ENCODE assay signal across 35 cellular contexts in the genomic region with DNA sequence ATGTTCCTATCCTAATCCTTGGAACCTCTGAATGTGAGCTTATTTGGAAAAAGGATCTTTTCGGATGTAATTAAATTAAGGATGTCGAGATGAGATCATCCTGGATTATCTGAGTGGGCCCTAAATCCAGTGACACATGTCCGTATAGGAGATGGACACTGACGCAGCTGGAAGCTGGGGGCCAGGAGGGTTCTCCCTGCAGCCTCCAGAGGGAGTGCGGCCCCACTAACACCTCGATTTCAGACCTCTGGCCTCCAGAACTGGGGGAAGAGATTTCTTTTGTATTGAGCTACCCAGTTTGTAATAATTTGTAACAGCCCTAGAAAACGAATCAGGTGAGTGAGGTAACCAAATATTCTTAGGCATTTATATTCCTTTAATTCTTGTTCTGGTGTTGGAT. TPM values are rescaled to one million over a fixed set of nuclear protein-coding genes. Genes with fewer than 3 reads are reported as not detected.
A peak's percentile ranks its signal among the peaks of the same experiment; 100 is the strongest.
DNase-seq lines count a peak whose midpoint lies in the region; ATAC-seq, FAIRE-seq and TF ChIP-seq lines count a peak whose summit lies in the region.
"Had no signal": no experiment of that assay in that cellular context is flagged by ENCODE, and none has a peak within 500 bp of the region (broad histone marks: within the 10 kb centered on the region; RNA-seq: fewer than 3 reads in every experiment).

No MANE protein-coding gene starts in this region.

- no peak overlapping the region for H2BK120ac ChIP-seq in H1 (replicated peaks; ENCODE audit: low read depth, low read length)

- POLR2A ChIA-PET in HepG2 (lab: Yijun Ruan, JAX) (no interaction called here), H1 (lab: Charles Lee; ENCODE audit: partially characterized antibody) (no interaction called here)

- H2AFZ ChIP-seq in HepG2 (ENCODE audit: low read length): no peak overlapping the region
- no peak overlapping the region for H2AFZ ChIP-seq in H1 (ENCODE audit: low read length)

- H3K4me1 ChIP-seq in HepG2 (ENCODE audit: insufficient read depth, low read length): no peaks in the 10 kb centered on the region; the same call in 1 of the 2 replicates
- H3K4me1 ChIP-seq in right lobe of liver: no peaks in the 10 kb centered on the region
- peaks cover 0 to 2% (median 0%) of the 10 kb centered on the region in 4 experiments; a peak in 2 of 7 replicates for H3K4me1 ChIP-seq in H1 (replicated peaks in 1 of 4; ENCODE audit: control insufficient read depth in 3 of 4, insufficient read depth in 4 of 4, low read length in 3 of 4)
- no peaks in the 10 kb centered on the region for H3K4me1 ChIP-seq in upper lobe of right lung
- H3K4me1 ChIP-seq: ascending aorta, Peyer's patch, sigmoid colon, tibial artery had no signal

- H3K18ac ChIP-seq in H1 (ENCODE audit: extremely low read depth, low read length): no peak overlapping the region

- H4K20me1 ChIP-seq in HepG2 (ENCODE audit: insufficient read depth, low read length): no peaks in the 10 kb centered on the region
- peaks cover 0 to 4% of the 10 kb centered on the region in 2 experiments for H4K20me1 ChIP-seq in H1 (replicated peaks in 1 of 2; ENCODE audit: control insufficient read depth in 1 of 2, insufficient read depth in 2 of 2, low read length in 2 of 2)
- H4K20me1 ChIP-seq: BLaER1 had no signal

- in situ Hi-C loops in HepG2 (cut with HindIII; ENCODE audit: extremely low pct_ligation_motif_present, low pct_unique_long_range_greater_than_20kb): no loop called here

- H3K4me3 ChIP-seq in HepG2 (replicated peaks in 1 of 3; ENCODE audit: insufficient read depth in 1 of 3, low read depth in 2 of 3, low read length in 3 of 3) (no peak overlapping the region), right lobe of liver (no peak overlapping the region), H1 (ENCODE audit: extremely low read depth in 1 of 4, insufficient read depth in 2 of 4, low read depth in 3 of 4, low read length in 4 of 4) (no peak overlapping the region), upper lobe of right lung (no peak overlapping the region)
- H3K4me3 ChIP-seq: ascending aorta, BLaER1, MG63, Peyer's patch, sigmoid colon, tibial artery had no signal

- DNase-seq in HepG2 (ENCODE audit: low spot score) (no peak), right lobe of liver (no peak), NCI-H82 (lab: John Stamatoyannopoulos, UW) (peak; percentile 91), H1 (ENCODE audit: low read depth in 1 of 2, low spot score in 2 of 2) (no peak), upper lobe of right lung (no peak), iPS-NIHi7 (ENCODE audit: extremely low spot score) (no peak), H54 (ENCODE audit: insufficient read length, low spot score) (no peak)
- DNase-seq: activated B cell treated with CpG ODN at 0.5 μM for 24 hours; activated CD4-positive, alpha-beta T cell treated with anti-CD3 and anti-CD28 coated beads, Interleukin-2, amount 50 U/mL, for 1 hour; activated T-cell treated with anti-CD3 and anti-CD28 coated beads, Interleukin-2, amount 50 U/mL, for 4 hours; central memory CD4-positive, alpha-beta T cell; foreskin fibroblast; head of caudate nucleus; HFFc6; KBM-7; kidney; MG63; midbrain; naive B cell; NCI-H1930; NCI-H226; NCI-H526 treated with DMSO at 0.1 percent for 48 hours; Peyer's patch; sigmoid colon; stimulated activated CD4-positive, alpha-beta T cell treated with anti-CD3 and anti-CD28 coated beads, Interleukin-15, amount 100 ng/mL, for 24 hours; stimulated activated CD4-positive, alpha-beta T cell treated with anti-CD3 and anti-CD28 coated beads, Interleukin-4, amount 100 ng/mL, for 4 hours; tibial artery had no signal

- no peak overlapping the region for H2BK12ac ChIP-seq in H1 (ENCODE audit: low read depth, low read length)

- TF ChIP-seq EP300 in HepG2 (IDR thresholded peaks at IDR 0.05; ENCODE audit: low read depth in 2 of 2, low read length in 2 of 2) (no peak), HepG2 (CRISPR knock-in tag; IDR thresholded peaks at IDR 0.05; ENCODE audit: borderline replicate concordance) (no peak), H1 (IDR thresholded peaks at IDR 0.05; ENCODE audit: borderline replicate concordance in 1 of 2, low read depth in 2 of 2, low read length in 2 of 2) (no peak)

- H3K36me3 ChIP-seq in HepG2 (replicated peaks in 1 of 2; ENCODE audit: control insufficient read depth in 1 of 2, insufficient read depth in 2 of 2, low read length in 2 of 2): no peaks in the 10 kb centered on the region
- H3K36me3 ChIP-seq in right lobe of liver: no peaks in the 10 kb centered on the region
- H3K36me3 ChIP-seq in H1 (ENCODE audit: control insufficient read depth in 2 of 4, insufficient read depth in 4 of 4, low read length in 3 of 4): no peaks in the 10 kb centered on the region
- no peaks in the 10 kb centered on the region for H3K36me3 ChIP-seq in upper lobe of right lung
- H3K36me3 ChIP-seq: ascending aorta, BLaER1, MG63, Peyer's patch, sigmoid colon, tibial artery had no signal

- BruUV-seq in HepG2 (replicated peaks; lab: Mats Ljungman, UMichigan): no TSS peak

- 21% methylated on average over 7 of the region's 7 CpGs for WGBS in HepG2 (ENCODE audit: low lambda C conversion rate)
- 55% methylated on average over 6 of the region's 7 CpGs for WGBS in right lobe of liver (ENCODE audit: insufficient coverage, low coverage, low lambda C conversion rate, missing lambda C conversion rate)
- 80% methylated on average over 7 of the region's 7 CpGs; no CpG with 5 or more reads in 1 of the 2 experiments for WGBS in H1 (ENCODE audit: extremely low coverage in 1 of 2, insufficient coverage in 1 of 2, insufficient read length in 1 of 2, insufficient replicate concordance in 2 of 2, low coverage in 1 of 2, low lambda C conversion rate in 2 of 2, missing lambda C conversion rate in 1 of 2), 2 experiments

- no peak overlapping the region for H2AK5ac ChIP-seq in H1 (ENCODE audit: low read depth, low read length)

- no peaks in the 10 kb centered on the region for H3K79me2 ChIP-seq in HepG2 (ENCODE audit: insufficient read depth, low read length)
- no peaks in the 10 kb centered on the region for H3K79me2 ChIP-seq in H1 (ENCODE audit: control insufficient read depth in 1 of 2, insufficient read depth in 2 of 2, low read length in 2 of 2)

- H2BK20ac ChIP-seq in H1 (ENCODE audit: low read length): no peak overlapping the region

- CTCF ChIA-PET in HepG2 (lab: Yijun Ruan, JAX; ENCODE audit: low intra/inter-chr PET ratio, low total read pairs) (no interaction called here), H1 (lab: Charles Lee; ENCODE audit: partially characterized antibody) (interaction anchor here (1.0 to 12.7 kb wide), 13 partner anchors 9 to 121 kb away, joined by 3 to 135 read pairs (median 6); no protein-coding TSS in a partner anchor)

- no peaks in the 10 kb centered on the region; the same call in 1 of the 2 replicates for H3K79me1 ChIP-seq in H1 (ENCODE audit: low read depth, low read length)

- no peak overlapping the region for H4K5ac ChIP-seq in H1 (ENCODE audit: insufficient read length, low read depth, low read length)

- ATAC-seq in HepG2: peak; percentile 36; the same call in 1 of the 3 replicates
- no peak for ATAC-seq in right lobe of liver
- no peak for ATAC-seq in upper lobe of right lung
- ATAC-seq in HG03135 (IDR thresholded peaks at IDR 0.05; ENCODE audit: unreplicated experiment): no peak
- ATAC-seq: activated T-cell treated with anti-CD3 and anti-CD28 coated beads, Interleukin-2, amount 50 U/mL, for 4 hours; esophagus mucosa had no signal

- H3K4me2 ChIP-seq in HepG2 (ENCODE audit: low read depth, low read length) (no peak overlapping the region), H1 (ENCODE audit: insufficient read depth in 1 of 2, low read depth in 2 of 2, low read length in 2 of 2) (no peak overlapping the region)
- H3K4me2 ChIP-seq: BLaER1 had no signal

- H3K14ac ChIP-seq in H1 (ENCODE audit: insufficient read length): no peak overlapping the region

- H3K23ac ChIP-seq in H1 (ENCODE audit: insufficient read length): no peak overlapping the region

- FAIRE-seq in HepG2 (lab: Jason Lieb, UNC) (no peak), H1 (lab: Jason Lieb, UNC) (no peak), H54 (lab: Jason Lieb, UNC) (no peak)
- FAIRE-seq: G401.6, HTR-8/SVneo, kidney had no signal

- H3K9ac ChIP-seq in HepG2 (ENCODE audit: insufficient read depth, low read depth, low read length) (no peak overlapping the region), H1 (replicated peaks in 1 of 4; ENCODE audit: extremely low read depth in 1 of 4, low read depth in 3 of 4, low read length in 3 of 4) (no peak overlapping the region)
- H3K9ac ChIP-seq: BLaER1 had no signal

- H2BK5ac ChIP-seq in H1 (ENCODE audit: low read depth, low read length): no peak overlapping the region

- H2BK15ac ChIP-seq in H1 (ENCODE audit: low read length): no peak overlapping the region

- TF ChIP-seq RAD21 in HepG2 (CRISPR knock-in tag; IDR thresholded peaks at IDR 0.05): peak; percentile 15; the same call in 1 of the 2 replicates
- TF ChIP-seq RAD21 in H1 (IDR thresholded peaks at IDR 0.05 in 1 of 2, conservative IDR thresholded peaks at IDR 0.05 in 1 of 2; ENCODE audit: low read depth in 2 of 2, low read length in 2 of 2): peak; percentile 21 to 45; a peak in 2 of 4 replicates

- H3K27me3 ChIP-seq in HepG2 (ENCODE audit: control insufficient read depth in 1 of 2, insufficient read depth in 2 of 2, low read length in 2 of 2) (peaks cover 15 to 86% of the 10 kb centered on the region in 2 experiments), right lobe of liver (no peaks in the 10 kb centered on the region), H1 (replicated peaks in 1 of 4; ENCODE audit: control insufficient read depth in 3 of 4, extremely low read depth in 1 of 4, insufficient read depth in 3 of 4, low read length in 3 of 4) (peaks cover 0 to 13% (median 11%) of the 10 kb centered on the region in 4 experiments; a peak in 3 of 7 replicates), upper lobe of right lung (no peaks in the 10 kb centered on the region)
- H3K27me3 ChIP-seq: ascending aorta, BLaER1, Peyer's patch had no signal

- no peak overlapping the region for H4K8ac ChIP-seq in H1 (ENCODE audit: extremely low read depth, insufficient read depth, low read length)

- H3K23me2 ChIP-seq in H1 (ENCODE audit: low read depth, low read length): no peaks in the 10 kb centered on the region; the same call in 1 of the 2 replicates

- no peak overlapping the region for H3K27ac ChIP-seq in HepG2 (ENCODE audit: extremely low read length, insufficient read depth, low read length)
- H3K27ac ChIP-seq in right lobe of liver: no peak overlapping the region
- H3K27ac ChIP-seq in H1 (ENCODE audit: low read depth, low read length): no peak overlapping the region
- no peak overlapping the region for H3K27ac ChIP-seq in upper lobe of right lung
- H3K27ac ChIP-seq: ascending aorta, BLaER1, Peyer's patch, sigmoid colon, tibial artery had no signal

- H3K9me3 ChIP-seq in HepG2 (ENCODE audit: low read length): no peaks in the 10 kb centered on the region
- no peaks in the 10 kb centered on the region for H3K9me3 ChIP-seq in right lobe of liver
- no peaks in the 10 kb centered on the region for H3K9me3 ChIP-seq in H1 (ENCODE audit: insufficient read depth in 2 of 2, low read depth in 1 of 2, low read length in 1 of 2)
- H3K9me3 ChIP-seq in upper lobe of right lung: no peaks in the 10 kb centered on the region
- H3K9me3 ChIP-seq: ascending aorta, BLaER1, MG63, Peyer's patch, sigmoid colon, tibial artery had no signal

- no peak overlapping the region for H3K4ac ChIP-seq in H1 (replicated peaks; ENCODE audit: insufficient read length, low read depth, low read length)

- TF ChIP-seq POLR2A in HepG2 (IDR thresholded peaks at IDR 0.05; ENCODE audit: insufficient read depth in 1 of 2, low read depth in 2 of 2, low read length in 2 of 2) (no peak), right lobe of liver (IDR thresholded peaks at IDR 0.05) (no peak), H1 (IDR thresholded peaks at IDR 0.05; ENCODE audit: control extremely low read depth in 1 of 2, low read depth in 2 of 2, low read length in 2 of 2) (no peak), H54 (IDR thresholded peaks at IDR 0.05; ENCODE audit: low read depth, low read length) (no peak)

- peak; percentile 31 for TF ChIP-seq CTCF in HepG2 (CRISPR knock-in tag; IDR thresholded peaks at IDR 0.05)
- TF ChIP-seq CTCF in right lobe of liver (IDR thresholded peaks at IDR 0.05): no peak
- TF ChIP-seq CTCF in H1 (IDR thresholded peaks at IDR 0.05; ENCODE audit: control extremely low read depth in 1 of 3, insufficient read depth in 1 of 3, low read depth in 1 of 3, low read length in 3 of 3): peak in 2 of 3 experiments; percentile 29 to 35; a peak in 1 of 4 replicates
- TF ChIP-seq CTCF in upper lobe of right lung (IDR thresholded peaks at IDR 0.05): peak; percentile 24

- intact Hi-C loops in HepG2 (cut with micrococcal nuclease; ENCODE audit: unreplicated experiment) (no loop called here), right lobe of liver (cut with DNase I) (no loop called here), upper lobe of right lung (cut with DNase I) (no loop called here)

- no peak overlapping the region for H4K91ac ChIP-seq in H1 (replicated peaks; ENCODE audit: insufficient read length, low read length)

- no peak overlapping the region for H3K56ac ChIP-seq in H1 (replicated peaks; ENCODE audit: insufficient read length, low read depth, low read length)

RNA-seq across cellular contexts. Expression of gene DNAJB8, which starts 2.5 kb away (rescaled TPM):
- not detected in 2 replicates for total RNA-seq in HepG2 (2016; rRNA removed; fragmentation: Illumina TruSeq; extraction: Trizol)
- not detected in 2 replicates for total RNA-seq in HepG2 (2016; cell fraction: cytosol; rRNA removed; fragmentation: Illumina TruSeq; extraction: Trizol; ENCODE audit: low read depth)
- not detected in 2 replicates for total RNA-seq in HepG2 (2016; cell fraction: insoluble cytoplasmic fraction; rRNA removed; fragmentation: Illumina TruSeq; extraction: Trizol)
- not detected in 2 replicates for total RNA-seq in HepG2 (2016; cell fraction: membrane; rRNA removed; fragmentation: Illumina TruSeq; extraction: Trizol)
- not detected in 2 replicates for total RNA-seq in HepG2 (2016; cell fraction: nucleus; rRNA removed; fragmentation: Illumina TruSeq; extraction: Trizol)
- polyA plus RNA-seq in HepG2 (2011; rRNA removed): not detected in 2 replicates
- not detected in 2 replicates for polyA plus RNA-seq in HepG2 (2011; cell fraction: cytosol; rRNA removed)
- not detected in 2 replicates for polyA plus RNA-seq in HepG2 (2011; cell fraction: nucleus; rRNA removed)
- not detected in 2 replicates for polyA plus RNA-seq in HepG2 (2012)
- not detected in 2 replicates for polyA plus RNA-seq in HepG2 (2016; cell fraction: cytosol; fragmentation: Illumina TruSeq; extraction: Trizol; ENCODE audit: low read depth)
- not detected in 2 replicates for polyA plus RNA-seq in HepG2 (2016; cell fraction: insoluble cytoplasmic fraction; fragmentation: Illumina TruSeq; extraction: Trizol; ENCODE audit: low read depth)
- polyA plus RNA-seq in HepG2 (2016; cell fraction: membrane; fragmentation: Illumina TruSeq; extraction: Trizol; ENCODE audit: low read depth): not detected in 2 replicates
- not detected in 2 replicates for polyA plus RNA-seq in HepG2 (2016; cell fraction: nucleus; fragmentation: Illumina TruSeq; extraction: Trizol; ENCODE audit: insufficient read depth, low read depth)
- polyA minus RNA-seq in HepG2 (2011; rRNA and poly(A)+ RNA removed; ENCODE audit: low replicate concordance): not detected in 2 replicates
- polyA minus RNA-seq in HepG2 (2011; cell fraction: cytosol; rRNA and poly(A)+ RNA removed): not detected in 2 replicates
- polyA minus RNA-seq in HepG2 (2011; cell fraction: nucleus; rRNA and poly(A)+ RNA removed): not detected in 2 replicates
- not detected for total RNA-seq in right lobe of liver
- not detected in 2 replicates for total RNA-seq in H1 (2021; fragmentation: NEBNext Ultra II Directional; extraction: Animal tissue kit (Norgen Biotek cat#: 25700))
- not detected in 2 replicates for polyA plus RNA-seq in H1 (2011; rRNA removed)
- polyA plus RNA-seq in H1 (2011; cell fraction: cytosol; rRNA removed): not detected
- not detected for polyA plus RNA-seq in H1 (2011; cell fraction: nucleus; rRNA removed)
- polyA plus RNA-seq in H1 (2012, experiment 1 of 2): not detected in 4 replicates
- not detected for polyA plus RNA-seq in H1 (2012, experiment 2 of 2)
- not detected for polyA plus RNA-seq in H1 (2013, experiment 1 of 2)
- not detected for polyA plus RNA-seq in H1 (2013, experiment 2 of 2)
- polyA minus RNA-seq in H1 (2011; rRNA and poly(A)+ RNA removed): not detected in 2 replicates
- not detected for polyA minus RNA-seq in H1 (2011; cell fraction: cytosol; rRNA and poly(A)+ RNA removed)
- polyA minus RNA-seq in H1 (2011; cell fraction: nucleus; rRNA and poly(A)+ RNA removed): not detected
- total RNA-seq in upper lobe of right lung: not detected
- total RNA-seq: A673; activated B cell treated with CpG ODN at 0.5 μM for 24 hours; activated T-cell treated with anti-CD3 and anti-CD28 coated beads, Interleukin-2, amount 50 U/mL, for 4 hours; ascending aorta; esophagus mucosa; HFFc6; kidney; lower leg skin; Peyer's patch; sigmoid colon had no signal
- polyA plus RNA-seq: sigmoid colon had no signal

RNA-seq across cellular contexts. Expression of gene GATA2, which starts 28.8 kb away (rescaled TPM):
- 4.7 and 6.2 TPM in 2 replicates for total RNA-seq in HepG2 (2016; rRNA removed; fragmentation: Illumina TruSeq; extraction: Trizol)
- 1.6 and 1.7 TPM in 2 replicates for total RNA-seq in HepG2 (2016; cell fraction: cytosol; rRNA removed; fragmentation: Illumina TruSeq; extraction: Trizol; ENCODE audit: low read depth)
- 3.4 and 6.3 TPM in 2 replicates for total RNA-seq in HepG2 (2016; cell fraction: insoluble cytoplasmic fraction; rRNA removed; fragmentation: Illumina TruSeq; extraction: Trizol)
- 4.7 and 5.3 TPM in 2 replicates for total RNA-seq in HepG2 (2016; cell fraction: membrane; rRNA removed; fragmentation: Illumina TruSeq; extraction: Trizol)
- 5.3 and 7.2 TPM in 2 replicates for total RNA-seq in HepG2 (2016; cell fraction: nucleus; rRNA removed; fragmentation: Illumina TruSeq; extraction: Trizol)
- polyA plus RNA-seq in HepG2 (2011; rRNA removed): 3.4 and 3.5 TPM in 2 replicates
- polyA plus RNA-seq in HepG2 (2011; cell fraction: cytosol; rRNA removed): 2.0 and 3.5 TPM in 2 replicates
- 9.7 and 17.3 TPM in 2 replicates for polyA plus RNA-seq in HepG2 (2011; cell fraction: nucleus; rRNA removed)
- 2.2 and 2.3 TPM in 2 replicates for polyA plus RNA-seq in HepG2 (2012)
- 1.4 and 2.2 TPM in 2 replicates for polyA plus RNA-seq in HepG2 (2016; cell fraction: cytosol; fragmentation: Illumina TruSeq; extraction: Trizol; ENCODE audit: low read depth)
- 9.5 and 11.1 TPM in 2 replicates for polyA plus RNA-seq in HepG2 (2016; cell fraction: insoluble cytoplasmic fraction; fragmentation: Illumina TruSeq; extraction: Trizol; ENCODE audit: low read depth)
- polyA plus RNA-seq in HepG2 (2016; cell fraction: membrane; fragmentation: Illumina TruSeq; extraction: Trizol; ENCODE audit: low read depth): 4.3 and 4.5 TPM in 2 replicates
- polyA plus RNA-seq in HepG2 (2016; cell fraction: nucleus; fragmentation: Illumina TruSeq; extraction: Trizol; ENCODE audit: insufficient read depth, low read depth): 16.4 and 19.9 TPM in 2 replicates
- polyA minus RNA-seq in HepG2 (2011; rRNA and poly(A)+ RNA removed; ENCODE audit: low replicate concordance): 4.7 and 24.9 TPM in 2 replicates
- 3.4 and 3.9 TPM in 2 replicates for polyA minus RNA-seq in HepG2 (2011; cell fraction: cytosol; rRNA and poly(A)+ RNA removed)
- polyA minus RNA-seq in HepG2 (2011; cell fraction: nucleus; rRNA and poly(A)+ RNA removed): 1.2 and 5.0 TPM in 2 replicates
- total RNA-seq in right lobe of liver: 1 to 10 TPM in 2 of 6 experiments, under 1 TPM in 4; 0.60 to 1.3 (median 0.76) TPM
- 0.30 and 0.40 TPM in 2 replicates for total RNA-seq in H1 (2021; fragmentation: NEBNext Ultra II Directional; extraction: Animal tissue kit (Norgen Biotek cat#: 25700))
- polyA plus RNA-seq in H1 (2011; rRNA removed): 0.03 and 0.22 TPM in 2 replicates
- polyA plus RNA-seq in H1 (2011; cell fraction: cytosol; rRNA removed): 0.17 TPM
- polyA plus RNA-seq in H1 (2011; cell fraction: nucleus; rRNA removed): 0.23 TPM
- polyA plus RNA-seq in H1 (2012, experiment 1 of 2): 0.12 to 0.23 TPM in 2 of 4 replicates, not detected in the others
- polyA plus RNA-seq in H1 (2012, experiment 2 of 2): 0.17 TPM
- 0.08 TPM for polyA plus RNA-seq in H1 (2013, experiment 1 of 2)
- polyA plus RNA-seq in H1 (2013, experiment 2 of 2): 0.17 TPM
- 0.09 and 0.12 TPM in 2 replicates for polyA minus RNA-seq in H1 (2011; rRNA and poly(A)+ RNA removed)
- polyA minus RNA-seq in H1 (2011; cell fraction: cytosol; rRNA and poly(A)+ RNA removed): 2.0 TPM
- 0.40 TPM for polyA minus RNA-seq in H1 (2011; cell fraction: nucleus; rRNA and poly(A)+ RNA removed)
- 86.6 TPM for total RNA-seq in upper lobe of right lung
- total RNA-seq: activated B cell treated with CpG ODN at 0.5 μM for 24 hours had no signal

Comparison
In these comparisons a context has a peak if more than half of its experiments do, and no peak if none do; other contexts are left out.
1. CTCF ChIP-seq: peak in HepG2 (single experiment), H1 (2 of 3) and upper lobe of right lung (single experiment); none in right lobe of liver (0 of 4).
2. RNA of gene GATA2, which starts 28.8 kb away (total RNA-seq): 86.6 TPM in upper lobe of right lung (single experiment); 1.6 to 7.2 TPM in HepG2, 0.60 to 1.3 TPM in right lobe of liver and 0.30 to 0.40 TPM in H1; every median in the first group is over 10 times any median in the second.
3. Of the 41 proteins assayed by ChIP-seq in both HepG2 and H1: peak only in HepG2: none; only in H1: none; in both: CTCF and RAD21; in neither: 39.